ENCODE assay signal across 4 cellular contexts in the genomic region with DNA sequence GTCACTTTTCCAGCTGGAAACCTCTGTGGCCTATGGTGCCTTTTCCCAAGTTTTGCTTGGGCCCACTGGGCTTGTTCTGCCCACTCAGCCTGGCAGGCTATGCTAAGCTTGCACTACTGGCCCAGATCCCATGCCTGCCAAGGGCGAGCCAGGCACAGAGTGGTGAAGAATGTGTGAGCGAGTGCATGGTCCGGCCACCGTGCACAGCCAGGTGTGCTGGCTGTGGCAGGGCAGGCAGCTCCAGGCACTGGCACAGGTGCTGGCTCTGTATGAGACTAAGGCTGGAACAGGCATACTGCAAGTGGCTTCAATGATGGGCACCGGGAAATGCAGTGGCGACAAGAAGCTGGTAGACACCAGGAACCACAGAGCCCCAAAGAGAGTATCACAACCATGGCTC. TPM values are rescaled to one million over a fixed set of nuclear protein-coding genes. Genes with fewer than 3 reads are reported as not detected.
"Had no signal": no experiment of that assay in that cellular context is flagged by ENCODE, and none has a peak within 500 bp of the region (broad histone marks: within the 10 kb centered on the region; RNA-seq: fewer than 3 reads in every experiment).

No MANE protein-coding gene starts in this region.

- H3K4me3 ChIP-seq: GM12878 had no signal

- ATAC-seq: GM12878 had no signal

- DNase-seq: GDM1, GF-D8 had no signal

RNA-seq across cellular contexts. Expression of gene MAB21L1, which starts 50.1 kb away (rescaled TPM):
- total RNA-seq: G401, GM12878 had no signal
